1 cellular context compared by ENCODE assay signal in genomic region chr3:171801738-171802600, GRCh38.
TF ChIP-seq lines count a peak whose summit lies in the region.

No MANE protein-coding gene starts in this region.

TF ChIP-seq in HEK293, 187 proteins besides CTCF, POLR2A, EP300 and RAD21 (continued from another document):
- TF ChIP-seq ZNF146 (tag by site-specific recombination; IDR thresholded peaks at IDR 0.05) (peak; percentile 50; the same call in 1 of the 2 replicates), ZSCAN30 (tag by site-specific recombination; IDR thresholded peaks at IDR 0.05) (peak; percentile 56; the same call in 1 of the 2 replicates), TRIM28 (IDR thresholded peaks at IDR 0.05; ENCODE audit: borderline replicate concordance, low read length) (peak; percentile 41; the same call in 1 of the 2 replicates), PRDM6 (tag by site-specific recombination; IDR thresholded peaks at IDR 0.05) (peak; percentile 95), ZNF639 (tag by site-specific recombination; IDR thresholded peaks at IDR 0.05) (peak; percentile 81; the same call in 1 of the 2 replicates), ZNF148 (tag by site-specific recombination; IDR thresholded peaks at IDR 0.05; ENCODE audit: borderline replicate concordance) (no peak), BCL11B (tag by site-specific recombination; IDR thresholded peaks at IDR 0.05; ENCODE audit: low read depth) (peak; percentile 63; the same call in 1 of the 2 replicates), AEBP2 (tag by site-specific recombination; IDR thresholded peaks at IDR 0.05; ENCODE audit: borderline replicate concordance) (0 out of 2 replicates have a peak, but pooled peaks have one; percentile 45), PRDM1 (tag by site-specific recombination; IDR thresholded peaks at IDR 0.05) (no peak)
